ENCODE assay signal across 1 cellular context in the genomic region with DNA sequence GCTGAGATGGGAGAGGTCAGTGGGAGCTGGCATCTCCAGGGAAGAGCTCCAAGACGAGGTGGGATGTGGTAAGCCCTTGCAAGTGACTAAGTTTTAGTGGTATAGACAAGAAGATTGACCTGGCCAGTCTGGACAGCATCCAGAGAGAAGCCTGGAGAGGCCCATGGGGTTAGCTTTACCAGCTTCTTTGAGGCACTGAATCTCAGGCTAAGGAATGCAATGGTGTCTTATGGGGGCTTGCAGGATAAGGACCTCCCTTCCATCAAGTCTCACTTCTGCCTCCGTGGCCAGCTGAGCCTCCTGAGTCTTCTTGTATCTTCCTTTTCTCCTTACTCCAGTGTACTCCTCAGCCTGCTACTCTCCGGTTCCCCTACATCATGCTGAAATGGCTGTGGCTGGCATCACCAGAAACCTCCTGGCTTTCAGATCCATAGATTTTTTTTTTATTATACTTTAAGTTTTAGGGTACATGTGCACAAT.
TF ChIP-seq lines count a peak whose summit lies in the region.

No MANE protein-coding gene starts in this region.

TF ChIP-seq in GM12878, 131 proteins besides CTCF, POLR2A, EP300 and RAD21:
- TF ChIP-seq EGR1 (IDR thresholded peaks at IDR 0.05; ENCODE audit: borderline replicate concordance in 1 of 2, low read depth in 2 of 2, low read length in 2 of 2), result no peak
- TF ChIP-seq, protein P1, sequence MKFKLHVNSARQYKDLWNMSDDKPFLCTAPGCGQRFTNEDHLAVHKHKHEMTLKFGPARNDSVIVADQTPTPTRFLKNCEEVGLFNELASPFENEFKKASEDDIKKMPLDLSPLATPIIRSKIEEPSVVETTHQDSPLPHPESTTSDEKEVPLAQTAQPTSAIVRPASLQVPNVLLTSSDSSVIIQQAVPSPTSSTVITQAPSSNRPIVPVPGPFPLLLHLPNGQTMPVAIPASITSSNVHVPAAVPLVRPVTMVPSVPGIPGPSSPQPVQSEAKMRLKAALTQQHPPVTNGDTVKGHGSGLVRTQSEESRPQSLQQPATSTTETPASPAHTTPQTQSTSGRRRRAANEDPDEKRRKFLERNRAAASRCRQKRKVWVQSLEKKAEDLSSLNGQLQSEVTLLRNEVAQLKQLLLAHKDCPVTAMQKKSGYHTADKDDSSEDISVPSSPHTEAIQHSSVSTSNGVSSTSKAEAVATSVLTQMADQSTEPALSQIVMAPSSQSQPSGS (IDR thresholded peaks at IDR 0.05; ENCODE audit: low read length), result no peak
- TF ChIP-seq, protein P2, sequence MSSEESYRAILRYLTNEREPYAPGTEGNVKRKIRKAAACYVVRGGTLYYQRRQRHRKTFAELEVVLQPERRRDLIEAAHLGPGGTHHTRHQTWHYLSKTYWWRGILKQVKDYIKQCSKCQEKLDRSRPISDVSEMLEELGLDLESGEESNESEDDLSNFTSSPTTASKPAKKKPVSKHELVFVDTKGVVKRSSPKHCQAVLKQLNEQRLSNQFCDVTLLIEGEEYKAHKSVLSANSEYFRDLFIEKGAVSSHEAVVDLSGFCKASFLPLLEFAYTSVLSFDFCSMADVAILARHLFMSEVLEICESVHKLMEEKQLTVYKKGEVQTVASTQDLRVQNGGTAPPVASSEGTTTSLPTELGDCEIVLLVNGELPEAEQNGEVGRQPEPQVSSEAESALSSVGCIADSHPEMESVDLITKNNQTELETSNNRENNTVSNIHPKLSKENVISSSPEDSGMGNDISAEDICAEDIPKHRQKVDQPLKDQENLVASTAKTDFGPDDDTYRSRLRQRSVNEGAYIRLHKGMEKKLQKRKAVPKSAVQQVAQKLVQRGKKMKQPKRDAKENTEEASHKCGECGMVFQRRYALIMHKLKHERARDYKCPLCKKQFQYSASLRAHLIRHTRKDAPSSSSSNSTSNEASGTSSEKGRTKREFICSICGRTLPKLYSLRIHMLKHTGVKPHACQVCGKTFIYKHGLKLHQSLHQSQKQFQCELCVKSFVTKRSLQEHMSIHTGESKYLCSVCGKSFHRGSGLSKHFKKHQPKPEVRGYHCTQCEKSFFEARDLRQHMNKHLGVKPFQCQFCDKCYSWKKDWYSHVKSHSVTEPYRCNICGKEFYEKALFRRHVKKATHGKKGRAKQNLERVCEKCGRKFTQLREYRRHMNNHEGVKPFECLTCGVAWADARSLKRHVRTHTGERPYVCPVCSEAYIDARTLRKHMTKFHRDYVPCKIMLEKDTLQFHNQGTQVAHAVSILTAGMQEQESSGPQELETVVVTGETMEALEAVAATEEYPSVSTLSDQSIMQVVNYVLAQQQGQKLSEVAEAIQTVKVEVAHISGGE (CRISPR knock-in tag; IDR thresholded peaks at IDR 0.05), result no peak
- TF ChIP-seq, protein P3, sequence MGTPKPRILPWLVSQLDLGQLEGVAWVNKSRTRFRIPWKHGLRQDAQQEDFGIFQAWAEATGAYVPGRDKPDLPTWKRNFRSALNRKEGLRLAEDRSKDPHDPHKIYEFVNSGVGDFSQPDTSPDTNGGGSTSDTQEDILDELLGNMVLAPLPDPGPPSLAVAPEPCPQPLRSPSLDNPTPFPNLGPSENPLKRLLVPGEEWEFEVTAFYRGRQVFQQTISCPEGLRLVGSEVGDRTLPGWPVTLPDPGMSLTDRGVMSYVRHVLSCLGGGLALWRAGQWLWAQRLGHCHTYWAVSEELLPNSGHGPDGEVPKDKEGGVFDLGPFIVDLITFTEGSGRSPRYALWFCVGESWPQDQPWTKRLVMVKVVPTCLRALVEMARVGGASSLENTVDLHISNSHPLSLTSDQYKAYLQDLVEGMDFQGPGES (IDR thresholded peaks at IDR 0.05), result no peak
- no peak for TF ChIP-seq MEF2B (IDR thresholded peaks at IDR 0.05; ENCODE audit: partially characterized antibody, poor library complexity, severe bottlenecking)
- no peak for TF ChIP-seq BMI1 (IDR thresholded peaks at IDR 0.05; ENCODE audit: borderline replicate concordance)
- TF ChIP-seq BCL11A (IDR thresholded peaks at IDR 0.05; ENCODE audit: low read depth, low read length), result no peak
- TF ChIP-seq STAT3 (IDR thresholded peaks at IDR 0.05; ENCODE audit: low read depth, low read length), result no peak
- TF ChIP-seq SRF (IDR thresholded peaks at IDR 0.05; ENCODE audit: low read depth in 2 of 2, low read length in 2 of 2), result no peak
- no peak for TF ChIP-seq SUPT20H (IDR thresholded peaks at IDR 0.05; ENCODE audit: borderline replicate concordance, control insufficient read depth, low read depth, low read length)
- no peak for TF ChIP-seq HDGF (IDR thresholded peaks at IDR 0.05)
- TF ChIP-seq ZNF274 (IDR thresholded peaks at IDR 0.05; ENCODE audit: insufficient read depth, insufficient read length), result no peak
- TF ChIP-seq RB1 (IDR thresholded peaks at IDR 0.05; ENCODE audit: borderline replicate concordance), result no peak
- TF ChIP-seq CHD2 (IDR thresholded peaks at IDR 0.05; ENCODE audit: borderline replicate concordance, low read depth, low read length), result no peak
- TF ChIP-seq, protein P4, sequence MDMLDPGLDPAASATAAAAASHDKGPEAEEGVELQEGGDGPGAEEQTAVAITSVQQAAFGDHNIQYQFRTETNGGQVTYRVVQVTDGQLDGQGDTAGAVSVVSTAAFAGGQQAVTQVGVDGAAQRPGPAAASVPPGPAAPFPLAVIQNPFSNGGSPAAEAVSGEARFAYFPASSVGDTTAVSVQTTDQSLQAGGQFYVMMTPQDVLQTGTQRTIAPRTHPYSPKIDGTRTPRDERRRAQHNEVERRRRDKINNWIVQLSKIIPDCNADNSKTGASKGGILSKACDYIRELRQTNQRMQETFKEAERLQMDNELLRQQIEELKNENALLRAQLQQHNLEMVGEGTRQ (IDR thresholded peaks at IDR 0.05; ENCODE audit: borderline replicate concordance, low read depth, low read length), result no peak
- no peak for TF ChIP-seq SMC3 (IDR thresholded peaks at IDR 0.05; ENCODE audit: borderline replicate concordance, low read length)
- TF ChIP-seq, protein P5, sequence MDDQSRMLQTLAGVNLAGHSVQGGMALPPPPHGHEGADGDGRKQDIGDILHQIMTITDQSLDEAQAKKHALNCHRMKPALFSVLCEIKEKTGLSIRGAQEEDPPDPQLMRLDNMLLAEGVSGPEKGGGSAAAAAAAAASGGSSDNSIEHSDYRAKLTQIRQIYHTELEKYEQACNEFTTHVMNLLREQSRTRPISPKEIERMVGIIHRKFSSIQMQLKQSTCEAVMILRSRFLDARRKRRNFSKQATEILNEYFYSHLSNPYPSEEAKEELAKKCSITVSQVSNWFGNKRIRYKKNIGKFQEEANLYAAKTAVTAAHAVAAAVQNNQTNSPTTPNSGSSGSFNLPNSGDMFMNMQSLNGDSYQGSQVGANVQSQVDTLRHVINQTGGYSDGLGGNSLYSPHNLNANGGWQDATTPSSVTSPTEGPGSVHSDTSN (IDR thresholded peaks at IDR 0.05; ENCODE audit: insufficient replicate concordance, low read depth, low read length), result no peak
- no peak for TF ChIP-seq MYC (IDR thresholded peaks at IDR 0.05; ENCODE audit: insufficient read depth, insufficient read length, insufficient replicate concordance, low read length, severe bottlenecking)
